ENCODE assay signal across 17 cellular contexts in the genomic region with DNA sequence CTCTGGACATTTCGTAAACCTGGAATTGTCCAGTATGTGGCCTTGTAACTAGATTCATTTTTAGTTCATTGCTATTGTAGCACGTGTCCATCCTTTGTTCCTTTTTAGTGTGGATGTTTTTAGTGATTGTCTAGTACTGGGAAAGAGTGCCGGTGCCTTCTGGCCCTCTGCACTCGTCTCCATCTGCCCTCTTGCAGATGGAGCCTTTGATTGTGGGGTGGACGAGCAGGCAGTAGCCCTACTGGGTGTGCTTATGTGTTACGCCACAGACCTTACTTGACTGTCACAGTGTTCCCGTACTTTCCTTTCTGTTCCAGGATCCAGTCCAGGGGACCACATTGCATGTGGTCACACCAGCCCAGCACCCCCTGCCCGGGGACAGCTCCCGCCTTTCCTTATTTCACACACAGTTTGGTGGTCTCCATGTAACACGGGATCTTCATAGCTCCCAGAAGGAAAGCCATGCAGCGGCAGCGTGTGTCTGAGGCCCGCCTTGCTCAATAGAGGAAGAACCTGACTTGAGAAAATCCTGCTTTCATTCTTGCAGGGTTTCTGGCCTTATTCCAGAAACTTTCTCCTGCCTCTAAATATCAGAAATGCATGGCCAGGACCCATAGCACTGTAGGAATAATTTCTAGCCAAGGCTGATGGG. TPM values are rescaled to one million over a fixed set of nuclear protein-coding genes. Genes with fewer than 3 reads are reported as not detected.
A peak's percentile ranks its signal among the peaks of the same experiment; 100 is the strongest.
DNase-seq lines count a peak whose midpoint lies in the region; ATAC-seq and TF ChIP-seq lines count a peak whose summit lies in the region.
"Had no signal": no experiment of that assay in that cellular context is flagged by ENCODE, and none has a peak within 500 bp of the region (broad histone marks: within the 10 kb centered on the region; RNA-seq: fewer than 3 reads in every experiment).

No MANE protein-coding gene starts in this region.

- ATAC-seq in SK-N-SH treated with all-trans-retinoic acid at 6 μM for 48 hours (no peak; the same call in 1 of the 3 replicates), PC-3 (no peak)
- ATAC-seq in activated CD4-positive, CD25-positive, alpha-beta regulatory T cell treated with anti-CD3 and anti-CD28 coated beads, Interleukin-2, amount 50 U/mL, for 24 hours: no peak
- ATAC-seq: left lobe of liver had no signal

- H3K4me3 ChIP-seq in SK-N-SH (ENCODE audit: low read depth in 2 of 2, low read length in 1 of 2): no peak overlapping the region
- no peak overlapping the region for H3K4me3 ChIP-seq in PC-3 (ENCODE audit: low read length)
- H3K4me3 ChIP-seq in sigmoid colon: no peak overlapping the region
- H3K4me3 ChIP-seq in coronary artery: no peak overlapping the region
- H3K4me3 ChIP-seq: skin epidermis had no signal

- H3F3A ChIP-seq in SK-N-SH (replicated peaks; ENCODE audit: insufficient read depth) (peaks cover 16% of the 10 kb centered on the region), PC-3 (ENCODE audit: low read length, unreplicated experiment) (no peaks in the 10 kb centered on the region)

- H3K4me1 ChIP-seq in SK-N-SH (ENCODE audit: control insufficient read depth in 1 of 2, insufficient read depth in 2 of 2, low read depth in 1 of 2, low read length in 1 of 2): no peaks in the 10 kb centered on the region
- peaks cover 18% of the 10 kb centered on the region for H3K4me1 ChIP-seq in PC-3 (ENCODE audit: insufficient read depth, low read length)
- peaks cover 0 to 33% (median 25%) of the 10 kb centered on the region in 4 donors for H3K4me1 ChIP-seq in sigmoid colon

- BruUV-seq in PC-3 (replicated peaks; lab: Mats Ljungman, UMichigan): no TSS peak

- H3K9me3 ChIP-seq in SK-N-SH: no peaks in the 10 kb centered on the region
- no peaks in the 10 kb centered on the region for H3K9me3 ChIP-seq in PC-3 (ENCODE audit: low read length)
- H3K9me3 ChIP-seq in sigmoid colon: no peaks in the 10 kb centered on the region

- no peaks in the 10 kb centered on the region for H3K27me3 ChIP-seq in SK-N-SH (ENCODE audit: insufficient read depth)
- H3K27me3 ChIP-seq in PC-3 (ENCODE audit: low read length): no peaks in the 10 kb centered on the region
- H3K27me3 ChIP-seq in sigmoid colon: no peaks in the 10 kb centered on the region

- no peak for TF ChIP-seq RAD21 in SK-N-SH (IDR thresholded peaks at IDR 0.05; ENCODE audit: low read length)

- no peaks in the 10 kb centered on the region for H3K79me2 ChIP-seq in SK-N-SH (ENCODE audit: insufficient read depth)
- H3K79me2 ChIP-seq in PC-3 (ENCODE audit: low read length): no peaks in the 10 kb centered on the region

- H3K27ac ChIP-seq in SK-N-SH (ENCODE audit: low read depth in 2 of 2, low read length in 1 of 2) (peak overlapping the region in 1 of 2 experiments; percentile 64; a peak in 2 of 4 replicates), PC-3 (ENCODE audit: low read length) (peak overlapping the region; percentile 79), epithelial cell of prostate (peak overlapping the region; percentile 20), sigmoid colon (peak overlapping the region; percentile 33 to 86 (median 78)), coronary artery (no peak overlapping the region)
- H3K27ac ChIP-seq: VCaP had no signal

- no peaks in the 10 kb centered on the region for H3K9me2 ChIP-seq in SK-N-SH
- no peaks in the 10 kb centered on the region for H3K9me2 ChIP-seq in PC-3 (replicated peaks; ENCODE audit: low read length)

- H3K36me3 ChIP-seq in SK-N-SH (replicated peaks in 1 of 2; ENCODE audit: control insufficient read depth in 1 of 2, insufficient read depth in 2 of 2, low read length in 1 of 2): no peaks in the 10 kb centered on the region
- H3K36me3 ChIP-seq in PC-3 (ENCODE audit: low read depth, low read length): no peaks in the 10 kb centered on the region
- H3K36me3 ChIP-seq in sigmoid colon: peaks cover 0 to 14% (median 5%) of the 10 kb centered on the region in 4 donors

- H2AFZ ChIP-seq in SK-N-SH (ENCODE audit: low read depth): no peak overlapping the region
- 0 out of 2 replicates have a peak overlapping the region, but pooled peaks have one; percentile 20 for H2AFZ ChIP-seq in PC-3 (ENCODE audit: low read length)

- TF ChIP-seq EP300 in SK-N-SH (IDR thresholded peaks at IDR 0.05; ENCODE audit: borderline replicate concordance in 1 of 2, low read depth in 1 of 2, low read length in 1 of 2) (no peak), sigmoid colon (IDR thresholded peaks at IDR 0.05) (no peak)

- no peak for TF ChIP-seq CTCF in SK-N-SH (IDR thresholded peaks at IDR 0.05)
- no peak for TF ChIP-seq CTCF in PC-3 (conservative IDR thresholded peaks at IDR 0.05; ENCODE audit: low read depth, low read length)
- TF ChIP-seq CTCF in sigmoid colon (IDR thresholded peaks at IDR 0.05): no peak
- TF ChIP-seq CTCF in coronary artery (IDR thresholded peaks at IDR 0.05): no peak

- POLR2A ChIA-PET in SK-N-SH (lab: Yijun Ruan, JAX): no interaction called here
- POLR2A ChIA-PET in PC-3 (lab: Charles Lee; ENCODE audit: unreplicated experiment): no interaction called here

- WGBS in SK-N-SH (ENCODE audit: low lambda C conversion rate): 90% methylated on average over 13 of the region's 13 CpGs
- WGBS in sigmoid colon, 2 donors: 84 to 85% methylated on average over 13 of the region's 13 CpGs

- H4K20me1 ChIP-seq in SK-N-SH (ENCODE audit: insufficient read depth) (no peaks in the 10 kb centered on the region), PC-3 (ENCODE audit: low read length) (no peaks in the 10 kb centered on the region)

- intact Hi-C loops in PC-3 (cut with micrococcal nuclease) (no loop called here), sigmoid colon (cut with DNase I) (no loop called here)

- no peak overlapping the region for H3K9ac ChIP-seq in SK-N-SH
- H3K9ac ChIP-seq in PC-3 (ENCODE audit: low read length): peak overlapping the region; percentile 37; the same call in 1 of the 2 replicates

- no peak for TF ChIP-seq POLR2A in sigmoid colon (IDR thresholded peaks at IDR 0.05)

- CTCF ChIA-PET in SK-N-SH (lab: Yijun Ruan, JAX): no interaction called here
- CTCF ChIA-PET in PC-3 (lab: Charles Lee): no interaction called here

- DNase-seq in SK-N-SH (no peak), PC-3 (no peak), epithelial cell of prostate (ENCODE audit: low read depth, low spot score) (no peak), sigmoid colon (no peak), coronary artery (ENCODE audit: low spot score) (no peak)
- DNase-seq in activated effector memory CD4-positive, alpha-beta T cell treated with anti-CD3 and anti-CD28 coated beads, Interleukin-2, amount 50 U/mL, for 16 hours: no peak
- DNase-seq: CD4-positive, alpha-beta T cell; effector memory CD4-positive, alpha-beta T cell; MM.1S; NCI-H2029; NCI-H524; SW 1271 had no signal

- H3K4me2 ChIP-seq in SK-N-SH: no peak overlapping the region
- H3K4me2 ChIP-seq in PC-3 (ENCODE audit: low read length): peak overlapping the region; percentile 33; the same call in 1 of the 2 replicates

TF ChIP-seq in SK-N-SH, 30 proteins besides CTCF, POLR2A, EP300 and RAD21 (continues in another document):
- TF ChIP-seq, protein P1, sequence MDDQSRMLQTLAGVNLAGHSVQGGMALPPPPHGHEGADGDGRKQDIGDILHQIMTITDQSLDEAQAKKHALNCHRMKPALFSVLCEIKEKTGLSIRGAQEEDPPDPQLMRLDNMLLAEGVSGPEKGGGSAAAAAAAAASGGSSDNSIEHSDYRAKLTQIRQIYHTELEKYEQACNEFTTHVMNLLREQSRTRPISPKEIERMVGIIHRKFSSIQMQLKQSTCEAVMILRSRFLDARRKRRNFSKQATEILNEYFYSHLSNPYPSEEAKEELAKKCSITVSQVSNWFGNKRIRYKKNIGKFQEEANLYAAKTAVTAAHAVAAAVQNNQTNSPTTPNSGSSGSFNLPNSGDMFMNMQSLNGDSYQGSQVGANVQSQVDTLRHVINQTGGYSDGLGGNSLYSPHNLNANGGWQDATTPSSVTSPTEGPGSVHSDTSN (IDR thresholded peaks at IDR 0.05): no peak

TF ChIP-seq in SK-N-SH treated with all-trans-retinoic acid at 6 μM for 48 hours, 23 proteins besides CTCF, POLR2A, EP300 and RAD21:
- TF ChIP-seq SNAI2 (CRISPR knock-in tag; IDR thresholded peaks at IDR 0.05) (no peak), ZNF8 (CRISPR knock-in tag; IDR thresholded peaks at IDR 0.05) (no peak), BACH2 (CRISPR knock-in tag; IDR thresholded peaks at IDR 0.05; ENCODE audit: borderline replicate concordance) (no peak)

RNA-seq across cellular contexts. Expression of a gene that starts 8.9 kb away (rescaled TPM):
- polyA plus RNA-seq in SK-N-SH (2012; rRNA removed) (4.8 and 6.5 TPM in 2 replicates), sigmoid colon (10 to 100 TPM in 2 of 3 donors, 1 to 10 TPM in 1; 8.4 to 14.8 (median 10.6) TPM)
- 2.8 and 3.9 TPM in 2 replicates for polyA plus RNA-seq in SK-N-SH (2012; cell fraction: cytosol; rRNA removed)
- polyA plus RNA-seq in SK-N-SH (2012; cell fraction: nucleus; rRNA removed): 6.8 and 7.4 TPM in 2 replicates
- total RNA-seq in PC-3 (2014; rRNA removed) (5.5 and 7.8 TPM in 2 replicates), sigmoid colon (10 to 100 TPM; 18.6 to 40.2 (median 26.4) TPM)

RNA-seq across cellular contexts. Expression of a gene that starts 25.2 kb away (rescaled TPM):
- 69.3 and 114 TPM in 2 replicates for polyA plus RNA-seq in SK-N-SH (2012; rRNA removed)
- polyA plus RNA-seq in SK-N-SH (2012; cell fraction: cytosol; rRNA removed): 65.1 and 80.3 TPM in 2 replicates
- 62.2 and 73.3 TPM in 2 replicates for polyA plus RNA-seq in SK-N-SH (2012; cell fraction: nucleus; rRNA removed)
- 37.0 and 42.1 TPM in 2 replicates for total RNA-seq in PC-3 (2014; rRNA removed)
- 10 to 100 TPM; 56.2 to 69.5 (median 63.7) TPM for total RNA-seq in sigmoid colon
- polyA plus RNA-seq in sigmoid colon: 10 to 100 TPM; 20.8 to 40.1 (median 22.2) TPM

Comparison
In these comparisons a context has a peak if more than half of its experiments do, and no peak if none do; other contexts are left out.
1. H3K27ac ChIP-seq: peak in PC-3 (single experiment), epithelial cell of prostate (single experiment) and sigmoid colon (4 of 4); none in coronary artery (0 of 2).